ENCODE assay signal across 20 cellular contexts in genomic region chr5:142506756-142507155, GRCh38.
DNase-seq lines count a peak whose midpoint lies in the region; TF ChIP-seq lines count a peak whose summit lies in the region.
"Had no signal": no experiment of that assay in that cellular context is flagged by ENCODE, and none has a peak within 500 bp of the region (broad histone marks: within the 10 kb centered on the region; RNA-seq: fewer than 3 reads in every experiment).

No MANE protein-coding gene starts in this region.

- no peak overlapping the region for H3K4me3 Mint-ChIP-seq in activated CD4-positive, alpha-beta memory T cell treated with anti-CD3 and anti-CD28 coated beads for 36 hours
- no peak overlapping the region for H3K4me3 Mint-ChIP-seq in activated CD4-positive, alpha-beta memory T cell treated with anti-CD3 and anti-CD28 coated beads, Interleukin-2, amount 10 ng/mL, durations not matched to agents 7 days and 5 days

- H3K9me3 ChIP-seq in osteoblast (ENCODE audit: low read depth, low read length): no peaks in the 10 kb centered on the region
- H3K9me3 ChIP-seq: ascending aorta; BLaER1 treated with 17β-estradiol and CSF1 and Interleukin-3, amounts not matched to agents 10 nM and 100 nM; gastroesophageal sphincter; uterus had no signal

- no peaks in the 10 kb centered on the region for H3K4me1 ChIP-seq in osteoblast (ENCODE audit: insufficient read depth, low read length)
- H3K4me1 ChIP-seq: uterus had no signal

- H3K4me2 ChIP-seq in osteoblast (ENCODE audit: insufficient read depth, low read length): no peak overlapping the region

- H3K9me3 Mint-ChIP-seq in activated CD4-positive, alpha-beta memory T cell treated with anti-CD3 and anti-CD28 coated beads for 36 hours: no peaks in the 10 kb centered on the region
- no peaks in the 10 kb centered on the region for H3K9me3 Mint-ChIP-seq in activated CD4-positive, alpha-beta memory T cell treated with anti-CD3 and anti-CD28 coated beads, Interleukin-2, amount 10 ng/mL, durations not matched to agents 7 days and 5 days

- H3K4me3 ChIP-seq in fibroblast of the aortic adventitia (ENCODE audit: low read depth, low read length) (no peak overlapping the region), osteoblast (ENCODE audit: insufficient read depth, low read length) (no peak overlapping the region)
- H3K4me3 ChIP-seq: ascending aorta; BLaER1 treated with 17β-estradiol and CSF1 and Interleukin-3, amounts not matched to agents 10 nM and 100 nM; gastroesophageal sphincter; SK-N-MC; uterus had no signal

- H3K4me1 Mint-ChIP-seq in activated CD4-positive, alpha-beta memory T cell treated with anti-CD3 and anti-CD28 coated beads for 36 hours (ENCODE audit: low read depth): peaks cover 57% of the 10 kb centered on the region
- peaks cover 28% of the 10 kb centered on the region for H3K4me1 Mint-ChIP-seq in activated CD4-positive, alpha-beta memory T cell treated with anti-CD3 and anti-CD28 coated beads, Interleukin-2, amount 10 ng/mL, durations not matched to agents 7 days and 5 days

- in situ Hi-C loops in ACHN (cut with HindIII; ENCODE audit: low pct_ligation_motif_present, low pct_unique_long_range_greater_than_20kb, low sequenced_read_pairs): no loop called here

- no peak overlapping the region for H3K27ac ChIP-seq in osteoblast (ENCODE audit: low read depth, low read length)
- H3K27ac ChIP-seq: ascending aorta; BLaER1 treated with 17β-estradiol and CSF1 and Interleukin-3, amounts not matched to agents 10 nM and 100 nM; SK-N-MC; uterus had no signal

- no peaks in the 10 kb centered on the region for H3K79me2 ChIP-seq in osteoblast (ENCODE audit: insufficient read depth, low read length)

- POLR2A ChIA-PET in activated CD4-positive, alpha-beta memory T cell treated with anti-CD3 and anti-CD28 coated beads for 36 hours (lab: Charles Lee): interaction anchor here (0.6 kb wide), 1 partner anchor 150 kb away, joined by 3 read pairs; no protein-coding TSS in a partner anchor
- POLR2A ChIA-PET in activated CD4-positive, alpha-beta memory T cell treated with anti-CD3 and anti-CD28 coated beads, Interleukin-2, amount 10 ng/mL, durations not matched to agents 7 days and 5 days (lab: Charles Lee): no interaction called here

- no peaks in the 10 kb centered on the region for H3K27me3 ChIP-seq in osteoblast (ENCODE audit: insufficient read depth, low read length)
- H3K27me3 ChIP-seq: ascending aorta; BLaER1 treated with 17β-estradiol and CSF1 and Interleukin-3, amounts not matched to agents 10 nM and 100 nM; gastroesophageal sphincter; uterus had no signal

- H4K20me1 ChIP-seq in osteoblast (ENCODE audit: insufficient read depth, low read length): no peaks in the 10 kb centered on the region
- H4K20me1 ChIP-seq: BLaER1 treated with 17β-estradiol and CSF1 and Interleukin-3, amounts not matched to agents 10 nM and 100 nM had no signal

- no peak overlapping the region for H2AFZ ChIP-seq in osteoblast (ENCODE audit: low read length)

- H3K36me3 Mint-ChIP-seq in activated CD4-positive, alpha-beta memory T cell treated with anti-CD3 and anti-CD28 coated beads for 36 hours: no peaks in the 10 kb centered on the region
- no peaks in the 10 kb centered on the region for H3K36me3 Mint-ChIP-seq in activated CD4-positive, alpha-beta memory T cell treated with anti-CD3 and anti-CD28 coated beads, Interleukin-2, amount 10 ng/mL, durations not matched to agents 7 days and 5 days (ENCODE audit: low read depth)

- peak overlapping the region; percentile 53 for H3K27ac Mint-ChIP-seq in activated CD4-positive, alpha-beta memory T cell treated with anti-CD3 and anti-CD28 coated beads for 36 hours
- H3K27ac Mint-ChIP-seq in activated CD4-positive, alpha-beta memory T cell treated with anti-CD3 and anti-CD28 coated beads, Interleukin-2, amount 10 ng/mL, durations not matched to agents 7 days and 5 days: no peak overlapping the region

- no peaks in the 10 kb centered on the region for H3K36me3 ChIP-seq in osteoblast (ENCODE audit: insufficient read depth, low read length)
- H3K36me3 ChIP-seq: ascending aorta; BLaER1 treated with 17β-estradiol and CSF1 and Interleukin-3, amounts not matched to agents 10 nM and 100 nM; gastroesophageal sphincter; uterus had no signal

- intact Hi-C loops in activated CD4-positive, alpha-beta memory T cell treated with anti-CD3 and anti-CD28 coated beads for 36 hours (cut with micrococcal nuclease): loop anchor here (1.0 to 5.0 kb wide), 5 partner anchors 34 to 354 kb away; partner anchors contain the start of gene SPRY4

- CTCF ChIA-PET in activated CD4-positive, alpha-beta memory T cell treated with anti-CD3 and anti-CD28 coated beads for 36 hours (lab: Charles Lee): interaction anchor here (1.0 to 1.5 kb wide), 3 partner anchors 33 to 149 kb away, joined by 3 to 6 read pairs (median 4); no protein-coding TSS in a partner anchor
- CTCF ChIA-PET in activated CD4-positive, alpha-beta memory T cell treated with anti-CD3 and anti-CD28 coated beads, Interleukin-2, amount 10 ng/mL, durations not matched to agents 7 days and 5 days (lab: Charles Lee): no interaction called here

- no peaks in the 10 kb centered on the region for H3K27me3 Mint-ChIP-seq in activated CD4-positive, alpha-beta memory T cell treated with anti-CD3 and anti-CD28 coated beads for 36 hours
- no peaks in the 10 kb centered on the region for H3K27me3 Mint-ChIP-seq in activated CD4-positive, alpha-beta memory T cell treated with anti-CD3 and anti-CD28 coated beads, Interleukin-2, amount 10 ng/mL, durations not matched to agents 7 days and 5 days

- DNase-seq in activated CD4-positive, alpha-beta memory T cell treated with anti-CD3 and anti-CD28 coated beads for 36 hours: peak; percentile 26
- no peak for DNase-seq in activated CD4-positive, alpha-beta memory T cell treated with anti-CD3 and anti-CD28 coated beads, Interleukin-2, amount 10 ng/mL, durations not matched to agents 7 days and 5 days
- DNase-seq in ACHN (peak; percentile 33), NCI-H69 (lab: John Stamatoyannopoulos, UW) (peak; percentile 16), fibroblast of the aortic adventitia (ENCODE audit: low read depth) (peak; percentile 75), NCI-H146 (lab: John Stamatoyannopoulos, UW) (no peak), NCI-H345 treated with DMSO at 0.1 percent for 48 hours (lab: John Stamatoyannopoulos, UW; ENCODE audit: unreplicated experiment) (no peak), osteoblast (ENCODE audit: insufficient read length, low spot score, missing footprints) (no peak)
- DNase-seq: cerebellar nuclear complex, H7, NCI-H1092, NCI-H2029 treated with DMSO at 0.1 percent for 48 hours, NCI-H446, retina, RPMI8226, uterus had no signal

- TF ChIP-seq CTCF in fibroblast of the aortic adventitia (IDR thresholded peaks at IDR 0.05; ENCODE audit: insufficient read depth, low read length): no peak
- TF ChIP-seq CTCF in osteoblast (IDR thresholded peaks at IDR 0.05; ENCODE audit: extremely low read depth, low read depth, low read length): no peak

Comparison
In these comparisons a context has a peak if more than half of its experiments do, and no peak if none do; other contexts are left out.
1. DNase-seq: peak in activated CD4-positive, alpha-beta memory T cell treated with anti-CD3 and anti-CD28 coated beads for 36 hours (single experiment), ACHN (single experiment), NCI-H69 (single experiment) and fibroblast of the aortic adventitia (single experiment); none in activated CD4-positive, alpha-beta memory T cell treated with anti-CD3 and anti-CD28 coated beads, Interleukin-2, amount 10 ng/mL, durations not matched to agents 7 days and 5 days (single experiment), NCI-H146 (single experiment), NCI-H345 treated with DMSO at 0.1 percent for 48 hours (single experiment) and osteoblast (single experiment).